ENCODE assay signal across 21 cellular contexts in the genomic region with DNA sequence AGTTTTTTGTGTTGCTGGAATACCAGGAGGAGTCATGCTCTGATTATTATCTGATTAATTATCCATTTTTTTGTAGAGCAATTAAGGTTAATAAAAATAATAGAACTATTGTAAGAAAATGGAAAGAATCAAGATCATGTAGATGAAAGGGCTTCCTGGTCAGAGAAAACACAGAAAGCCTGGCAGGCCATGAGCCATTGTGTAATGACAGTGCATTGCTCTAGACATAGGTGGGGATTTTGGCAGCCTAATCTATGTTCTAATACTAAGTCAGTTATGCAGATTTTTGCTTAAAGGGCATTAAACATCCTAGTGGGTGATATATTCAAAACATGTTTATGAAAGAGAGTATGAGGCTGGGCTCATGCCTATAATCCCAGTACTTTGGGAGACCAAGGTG.
DNase-seq lines count a peak whose midpoint lies in the region; ATAC-seq, FAIRE-seq and TF ChIP-seq lines count a peak whose summit lies in the region.
"Had no signal": no experiment of that assay in that cellular context is flagged by ENCODE, and none has a peak within 500 bp of the region (broad histone marks: within the 10 kb centered on the region; RNA-seq: fewer than 3 reads in every experiment).

No MANE protein-coding gene starts in this region.

- H3K9ac ChIP-seq in kidney (ENCODE audit: low read length in 2 of 2): no peak overlapping the region

- peak overlapping the region; percentile 43 for H3K27ac ChIP-seq in epithelial cell of prostate
- peak overlapping the region; percentile 4 for H3K27ac ChIP-seq in muscle layer of duodenum (ENCODE audit: low read length)
- H3K27ac ChIP-seq in substantia nigra (ENCODE audit: low read depth, low read length, poor library complexity, severe bottlenecking): peak overlapping the region; percentile 7
- H3K27ac ChIP-seq in kidney (ENCODE audit: low read depth in 2 of 2, low read length in 2 of 2): no peak overlapping the region
- H3K27ac ChIP-seq: SJCRH30 had no signal

- no peak overlapping the region for H3K4me3 ChIP-seq in muscle layer of duodenum (ENCODE audit: low read depth in 1 of 2, low read length in 2 of 2)
- H3K4me3 ChIP-seq in kidney (ENCODE audit: low read length in 2 of 2): no peak overlapping the region
- H3K4me3 ChIP-seq: HAP-1, K562, SJCRH30 had no signal

- intact Hi-C loops in kidney (cut with DNase I): no loop called here

- H3K4me1 ChIP-seq in muscle layer of duodenum (ENCODE audit: control insufficient read depth in 1 of 2, insufficient read depth in 2 of 2, low read length in 2 of 2) (peaks cover 0 to 10% of the 10 kb centered on the region in 2 donors), kidney (ENCODE audit: control insufficient read depth in 1 of 2, insufficient read depth in 1 of 2, low read depth in 1 of 2, low read length in 2 of 2) (no peaks in the 10 kb centered on the region)

- H3K36me3 ChIP-seq in muscle layer of duodenum (ENCODE audit: control insufficient read depth in 1 of 2, insufficient read depth in 2 of 2, low read length in 2 of 2) (no peaks in the 10 kb centered on the region), kidney (ENCODE audit: control insufficient read depth in 1 of 2, insufficient read depth in 2 of 2, low read length in 2 of 2) (no peaks in the 10 kb centered on the region)
- H3K36me3 ChIP-seq: HAP-1, SJCRH30 had no signal

- H3K9me3 ChIP-seq in muscle layer of duodenum (ENCODE audit: control insufficient read depth in 1 of 2, low read length in 2 of 2) (no peaks in the 10 kb centered on the region), kidney (ENCODE audit: control insufficient read depth in 1 of 2, low read length in 2 of 2) (no peaks in the 10 kb centered on the region)
- H3K9me3 ChIP-seq: HAP-1 had no signal

- DNase-seq in HT-29 (ENCODE audit: low spot score): peak; percentile 14
- DNase-seq in epithelial cell of prostate (ENCODE audit: low read depth, low spot score): no peak
- DNase-seq in substantia nigra (lab: John Stamatoyannopoulos, UW): no peak
- DNase-seq in kidney: no peak
- no peak for DNase-seq in NOMO-1 (lab: John Stamatoyannopoulos, UW; ENCODE audit: unreplicated experiment in 2 of 2)
- no peak for DNase-seq in HUDEP-2 (lab: John Stamatoyannopoulos, UW; ENCODE audit: unreplicated experiment in 76 of 76)
- DNase-seq: CD4-positive, CD25-positive, alpha-beta regulatory T cell; DMS79 treated with DMSO at 0.1 percent for 48 hours; MM.1S; NCI-H1048; NCI-H1436; NCI-H187 treated with DMSO at 0.1 percent for 48 hours; NCI-H2107; NCI-H510A treated with DMSO at 0.1 percent for 48 hours; NCI-H748 treated with DMSO at 0.1 percent for 48 hours; SJCRH30 had no signal

- no peak for TF ChIP-seq CTCF in kidney (IDR thresholded peaks at IDR 0.05; ENCODE audit: borderline replicate concordance, extremely low read depth, insufficient read depth)

- no peak for ATAC-seq in GM19324 (IDR thresholded peaks at IDR 0.05; ENCODE audit: low FRiP score, unreplicated experiment)
- ATAC-seq: HepG2, K562 had no signal

- FAIRE-seq in kidney (lab: Jason Lieb, UNC): no peak
- FAIRE-seq: HepG2, K562 had no signal

- H3K27me3 ChIP-seq in muscle layer of duodenum (ENCODE audit: low read depth, low read length): no peaks in the 10 kb centered on the region
- H3K27me3 ChIP-seq: SJCRH30 had no signal

Comparison
In these comparisons a context has a peak if more than half of its experiments do, and no peak if none do; other contexts are left out.
1. H3K27ac ChIP-seq: peak in epithelial cell of prostate (single experiment), muscle layer of duodenum (single experiment) and substantia nigra (single experiment); none in kidney (0 of 2).